In genomic region chr4:2689114-2689513, GRCh38 we compare ENCODE assay signal across 16 cellular contexts.
A peak's percentile ranks its signal among the peaks of the same experiment; 100 is the strongest.
DNase-seq lines count a peak whose midpoint lies in the region; ATAC-seq and TF ChIP-seq lines count a peak whose summit lies in the region.
"Had no signal": no experiment of that assay in that cellular context is flagged by ENCODE, and none has a peak within 500 bp of the region (broad histone marks: within the 10 kb centered on the region; RNA-seq: fewer than 3 reads in every experiment).

No MANE protein-coding gene starts in this region.

- no peaks in the 10 kb centered on the region for H3K27me3 ChIP-seq in CD4-positive, alpha-beta T cell (ENCODE audit: control insufficient read depth, insufficient read depth, low read length)
- H3K27me3 ChIP-seq: Peyer's patch, right lobe of liver had no signal

- DNase-seq in A172 (ENCODE audit: low spot score) = peak; percentile 25
- DNase-seq in DMS 273 treated with DMSO at 0.1 percent for 48 hours (lab: John Stamatoyannopoulos, UW) = peak; percentile 16
- peak; percentile 55 for DNase-seq in NCI-H69 (lab: John Stamatoyannopoulos, UW)
- DNase-seq in immature natural killer cell = no peak
- DNase-seq in CD4-positive, alpha-beta T cell = no peak
- DNase-seq in NCI-H345 (lab: John Stamatoyannopoulos, UW) = no peak
- DNase-seq in NCI-H2029 treated with DMSO at 0.1 percent for 48 hours (lab: John Stamatoyannopoulos, UW) = no peak
- DNase-seq: activated CD4-positive, alpha-beta T cell treated with anti-CD3 and anti-CD28 coated beads for 1 hour; activated naive CD4-positive, alpha-beta T cell treated with anti-CD3 and anti-CD28 coated beads, Interleukin-2, amount 10 ng/mL, durations not matched to agents 7 days and 5 days; DMS79 treated with DMSO at 0.1 percent for 48 hours; effector CD8-positive, alpha-beta T cell; kidney glomerular epithelial cell; NCI-H1092; right lobe of liver had no signal

- intact Hi-C loops in CD4-positive, alpha-beta T cell (cut with DNase I, micrococcal nuclease) = no loop called here

- TF ChIP-seq CTCF in CD4-positive, alpha-beta T cell (IDR thresholded peaks at IDR 0.05) = no peak

- CTCF ChIA-PET in CD4-positive, alpha-beta T cell (lab: Charles Lee) = no interaction called here

- H3K27ac Mint-ChIP-seq in immature natural killer cell = peak overlapping the region in 4 of 6 donors; percentile 22 to 79 (median 75)
- H3K27ac Mint-ChIP-seq in CD4-positive, alpha-beta T cell = no peak overlapping the region
- H3K27ac Mint-ChIP-seq: activated naive CD4-positive, alpha-beta T cell treated with anti-CD3 and anti-CD28 coated beads, Interleukin-2, amount 10 ng/mL, durations not matched to agents 7 days and 5 days had no signal

- no peak for ATAC-seq in CD4-positive, alpha-beta T cell (ENCODE audit: poor library complexity)

- no peaks in the 10 kb centered on the region for H3K9me3 Mint-ChIP-seq in immature natural killer cell
- no peaks in the 10 kb centered on the region for H3K9me3 Mint-ChIP-seq in CD4-positive, alpha-beta T cell
- H3K9me3 Mint-ChIP-seq: activated naive CD4-positive, alpha-beta T cell treated with anti-CD3 and anti-CD28 coated beads, Interleukin-2, amount 10 ng/mL, durations not matched to agents 7 days and 5 days; activated T-cell treated with anti-CD3 and anti-CD28 coated beads, Interleukin-2, amount 50 U/mL, for 72 hours had no signal

- H3K36me3 Mint-ChIP-seq in immature natural killer cell = peaks cover 7 to 45% (median 11%) of the 10 kb centered on the region in 3 donors
- H3K36me3 Mint-ChIP-seq in CD4-positive, alpha-beta T cell (ENCODE audit: low read depth) = peaks cover 98% of the 10 kb centered on the region

- H3K4me3 Mint-ChIP-seq in immature natural killer cell = no peak overlapping the region
- no peak overlapping the region for H3K4me3 Mint-ChIP-seq in CD4-positive, alpha-beta T cell
- H3K4me3 Mint-ChIP-seq: activated naive CD4-positive, alpha-beta T cell treated with anti-CD3 and anti-CD28 coated beads, Interleukin-2, amount 10 ng/mL, durations not matched to agents 7 days and 5 days had no signal

- POLR2A ChIA-PET in CD4-positive, alpha-beta T cell (lab: Charles Lee) = no interaction called here

- H3K27me3 Mint-ChIP-seq in immature natural killer cell (ENCODE audit: low read depth in 3 of 3) = peaks cover 0 to 6% (median 3%) of the 10 kb centered on the region in 3 donors
- no peaks in the 10 kb centered on the region for H3K27me3 Mint-ChIP-seq in CD4-positive, alpha-beta T cell
- H3K27me3 Mint-ChIP-seq: activated naive CD4-positive, alpha-beta T cell treated with anti-CD3 and anti-CD28 coated beads, Interleukin-2, amount 10 ng/mL, durations not matched to agents 7 days and 5 days had no signal

- H3K27ac ChIP-seq in CD4-positive, alpha-beta T cell (ENCODE audit: low read depth, low read length) = no peak overlapping the region
- H3K27ac ChIP-seq: right lobe of liver had no signal

- H3K4me1 Mint-ChIP-seq in immature natural killer cell = peaks cover 15 to 23% of the 10 kb centered on the region in 2 donors
- H3K4me1 Mint-ChIP-seq in CD4-positive, alpha-beta T cell (ENCODE audit: low read depth) = no peaks in the 10 kb centered on the region
- H3K4me1 Mint-ChIP-seq: activated naive CD4-positive, alpha-beta T cell treated with anti-CD3 and anti-CD28 coated beads, Interleukin-2, amount 10 ng/mL, durations not matched to agents 7 days and 5 days had no signal

- no peaks in the 10 kb centered on the region for H3K9me3 ChIP-seq in CD4-positive, alpha-beta T cell (ENCODE audit: control insufficient read depth, low read length)
- H3K9me3 ChIP-seq: Peyer's patch, right lobe of liver had no signal

Comparison
In these comparisons a context has a peak if more than half of its experiments do, and no peak if none do; other contexts are left out.
1. DNase-seq: peak in A172 (single experiment), DMS 273 treated with DMSO at 0.1 percent for 48 hours (single experiment) and NCI-H69 (single experiment); none in immature natural killer cell (0 of 3), CD4-positive, alpha-beta T cell (0 of 10), NCI-H345 (single experiment) and NCI-H2029 treated with DMSO at 0.1 percent for 48 hours (single experiment).